ENCODE assay signal across 11 cellular contexts in the genomic region with DNA sequence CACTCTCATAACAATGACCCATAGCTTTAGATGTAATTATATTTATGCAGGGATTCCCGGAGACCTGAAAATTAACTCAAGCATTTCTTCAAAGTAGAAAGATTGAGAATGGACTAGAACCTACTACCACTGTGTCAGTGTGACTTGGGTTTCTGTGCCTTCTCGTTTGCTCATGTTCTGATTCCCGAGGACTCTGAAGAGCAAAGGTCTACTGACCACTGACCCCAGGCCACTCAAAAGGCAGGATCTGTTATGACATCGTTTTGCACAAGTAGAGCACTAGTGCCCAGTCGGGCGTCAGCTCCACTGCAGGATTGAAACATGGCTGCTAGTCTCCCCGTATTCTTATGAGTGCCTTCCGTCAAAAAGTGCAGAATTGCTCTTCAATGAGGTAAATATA.
"Had no signal": no experiment of that assay in that cellular context is flagged by ENCODE, and none has a peak within 500 bp of the region (broad histone marks: within the 10 kb centered on the region; RNA-seq: fewer than 3 reads in every experiment).

No MANE protein-coding gene starts in this region.

- H3K36me3 ChIP-seq: HAP-1 had no signal

- H3K4me1 ChIP-seq: HAP-1 had no signal

- H3K9me3 ChIP-seq: HAP-1 had no signal

- H2AFZ ChIP-seq: GM23248, GM23338 had no signal

- DNase-seq: GM23248, GOT3, H7, H9, HCEC 1CT, HFFc6 had no signal

- H3K27ac ChIP-seq: GM23248 had no signal

- H3K4me3 ChIP-seq: GM23248, GM23338, HAP-1 had no signal

- ATAC-seq: GM23338, HCT116 had no signal

- H3K4me2 ChIP-seq: GM23338 had no signal

- FAIRE-seq: H1, H54 had no signal

- H3K9ac ChIP-seq: GM23248 had no signal
